In the genomic region with DNA sequence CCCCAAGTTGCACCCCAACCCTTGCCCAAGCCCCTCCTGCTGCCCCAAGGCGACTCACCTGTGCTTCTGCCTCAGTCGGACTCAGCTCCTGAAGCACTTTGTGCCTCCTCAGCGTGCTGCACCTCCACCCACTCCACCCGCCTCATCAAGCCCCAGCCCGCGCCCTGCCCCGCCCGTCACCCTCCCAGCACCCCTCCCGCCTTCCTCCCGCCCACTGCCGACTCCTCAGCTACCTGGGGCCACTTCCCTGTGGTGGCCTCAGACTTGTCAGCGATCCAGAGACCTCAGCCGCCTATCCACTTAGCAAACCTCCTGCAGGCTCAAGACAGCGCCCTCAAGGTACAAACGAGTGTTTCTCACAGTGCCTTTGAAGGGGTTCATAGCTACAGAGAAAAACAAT, we compare ENCODE assay signal across 30 cellular contexts. TPM values are rescaled to one million over a fixed set of nuclear protein-coding genes. Genes with fewer than 3 reads are reported as not detected.
"Had no signal": no experiment of that assay in that cellular context is flagged by ENCODE, and none has a peak within 500 bp of the region (broad histone marks: within the 10 kb centered on the region; RNA-seq: fewer than 3 reads in every experiment).

No MANE protein-coding gene starts in this region.

- H3K36me3 Mint-ChIP-seq: naive thymus-derived CD4-positive, alpha-beta T cell; stimulated activated naive B cell treated with anti-CD40 and anti-IgM and Interleukin-4, amounts not matched to agents 10 μg/mL and 1 μg/mL and 100 μg/mL, for 72 hours had no signal

- H3K9me3 ChIP-seq: heart right ventricle, left ventricle myocardium inferior, psoas muscle, sigmoid colon, testis, tibial nerve, upper lobe of right lung, vagina had no signal

- H3K4me3 Mint-ChIP-seq: naive thymus-derived CD4-positive, alpha-beta T cell; nephron progenitor cell; stimulated activated naive B cell treated with anti-CD40 and anti-IgM and Interleukin-4, amounts not matched to agents 10 μg/mL and 1 μg/mL and 100 μg/mL, for 72 hours; stimulated activated naive CD8-positive, alpha-beta T cell treated with anti-CD3 and anti-CD28 coated beads, Interleukin-15, amount 100 ng/mL, for 72 hours had no signal

- H3K27ac Mint-ChIP-seq: naive thymus-derived CD4-positive, alpha-beta T cell; nephron progenitor cell; stimulated activated naive B cell treated with anti-CD40 and anti-IgM and Interleukin-4, amounts not matched to agents 10 μg/mL and 1 μg/mL and 100 μg/mL, for 72 hours; stimulated activated naive CD8-positive, alpha-beta T cell treated with anti-CD3 and anti-CD28 coated beads, Interleukin-15, amount 100 ng/mL, for 72 hours had no signal

- H3K27me3 ChIP-seq: heart right ventricle, sigmoid colon, testis, tibial nerve, upper lobe of right lung, vagina had no signal

- H3K9me3 Mint-ChIP-seq: nephron progenitor cell had no signal

- H3K27ac ChIP-seq: coronary artery, heart right ventricle, left ventricle myocardium inferior, psoas muscle, sigmoid colon, skin epidermis, testis, tibial nerve, upper lobe of right lung, vagina had no signal

- H3K4me1 Mint-ChIP-seq: naive thymus-derived CD4-positive, alpha-beta T cell; stimulated activated naive B cell treated with anti-CD40 and anti-IgM and Interleukin-4, amounts not matched to agents 10 μg/mL and 1 μg/mL and 100 μg/mL, for 72 hours; stimulated activated naive CD8-positive, alpha-beta T cell treated with anti-CD3 and anti-CD28 coated beads, Interleukin-15, amount 100 ng/mL, for 72 hours had no signal

- DNase-seq: effector CD4-positive, alpha-beta T cell; heart right ventricle; hypothalamus; left cardiac atrium; left ventricle myocardium inferior; mesenchymal stem cell; naive thymus-derived CD4-positive, alpha-beta T cell; nephron progenitor cell; psoas muscle; retina; sigmoid colon; stimulated activated CD4-positive, alpha-beta T cell treated with anti-CD3 and anti-CD28 coated beads, Interleukin-2, amount 100 ng/mL, for 24 hours; stimulated activated CD4-positive, alpha-beta T cell treated with anti-CD3 and anti-CD28 coated beads, Interleukin-4, amount 100 ng/mL, for 4 hours; stimulated activated naive B cell treated with anti-CD40 and anti-IgM and Interleukin-4, amounts not matched to agents 10 μg/mL and 1 μg/mL and 100 μg/mL, for 72 hours; stimulated activated naive CD8-positive, alpha-beta T cell treated with anti-CD3 and anti-CD28 coated beads, Interleukin-15, amount 100 ng/mL, for 72 hours; testis; upper lobe of right lung had no signal

- H3K36me3 ChIP-seq: heart right ventricle, left ventricle myocardium inferior, sigmoid colon, tibial nerve, upper lobe of right lung, vagina had no signal

- H3K27me3 Mint-ChIP-seq: stimulated activated naive B cell treated with anti-CD40 and anti-IgM and Interleukin-4, amounts not matched to agents 10 μg/mL and 1 μg/mL and 100 μg/mL, for 72 hours; stimulated activated naive CD8-positive, alpha-beta T cell treated with anti-CD3 and anti-CD28 coated beads, Interleukin-15, amount 100 ng/mL, for 72 hours had no signal

- H3K4me3 ChIP-seq: coronary artery, heart right ventricle, left ventricle myocardium inferior, lung, psoas muscle, sigmoid colon, skin epidermis, tibial nerve, upper lobe of right lung, vagina had no signal

- H3K4me1 ChIP-seq: heart right ventricle, left ventricle myocardium inferior, psoas muscle, sigmoid colon, testis, tibial nerve, upper lobe of right lung, vagina had no signal

- ATAC-seq: esophagus mucosa; heart right ventricle; left cardiac atrium; naive thymus-derived CD4-positive, alpha-beta T cell; psoas muscle; stimulated activated naive B cell treated with anti-CD40 and anti-IgM and Interleukin-4, amounts not matched to agents 10 μg/mL and 1 μg/mL and 100 μg/mL, for 72 hours; stimulated activated naive CD8-positive, alpha-beta T cell treated with anti-CD3 and anti-CD28 coated beads, Interleukin-15, amount 100 ng/mL, for 72 hours; upper lobe of right lung had no signal

RNA-seq across cellular contexts. Expression of a gene that starts 19.6 kb away (rescaled TPM):
- total RNA-seq: dermis microvascular lymphatic vessel endothelial cell; esophagus mucosa; fibroblast of lung; frontal cortex; glomerular endothelial cell; heart right ventricle; left cardiac atrium; left ventricle myocardium inferior; lung; mononuclear cell; naive thymus-derived CD4-positive, alpha-beta T cell; omental fat pad; sigmoid colon; subcutaneous adipose tissue; tibial nerve; upper lobe of right lung; vagina had no signal
